In genomic region chr7:149422914-149423285, GRCh38 we compare ENCODE assay signal across 8 cellular contexts. TPM values are rescaled to one million over a fixed set of nuclear protein-coding genes. Genes with fewer than 3 reads are reported as not detected.
DNase-seq lines count a peak whose midpoint lies in the region; ATAC-seq and TF ChIP-seq lines count a peak whose summit lies in the region.

No MANE protein-coding gene starts in this region.

- peak overlapping the region; percentile 41; the same call in 1 of the 2 replicates for H3K4me2 ChIP-seq in OCI-LY7 (ENCODE audit: low read length)

- POLR2A ChIA-PET in OCI-LY7 (lab: Charles Lee), result no interaction called here

- H3K27ac ChIP-seq in OCI-LY7 (ENCODE audit: low read depth, low read length, poor library complexity, severe bottlenecking), result no peak overlapping the region
- no peak overlapping the region for H3K27ac ChIP-seq in muscle layer of duodenum (ENCODE audit: low read length)

- TF ChIP-seq CTCF in OCI-LY7 (conservative IDR thresholded peaks at IDR 0.05; ENCODE audit: low read length), result no peak
- no peak for TF ChIP-seq CTCF in choroid plexus epithelial cell (conservative IDR thresholded peaks at IDR 0.05; ENCODE audit: low read depth, low read length)

- H2AFZ ChIP-seq in OCI-LY7 (ENCODE audit: low read length), result 0 out of 2 replicates have a peak overlapping the region, but pooled peaks have one; percentile 57

- H3K4me1 ChIP-seq in OCI-LY7 (ENCODE audit: insufficient read depth, low read length, poor library complexity, severe bottlenecking), result peaks cover 5% of the 10 kb centered on the region
- H3K4me1 ChIP-seq in muscle layer of duodenum (ENCODE audit: control insufficient read depth in 1 of 2, insufficient read depth in 2 of 2, low read length in 2 of 2), result peaks cover 0 to 11% of the 10 kb centered on the region in 2 donors

- H3K9me3 ChIP-seq in OCI-LY7 (ENCODE audit: low read length) (no peaks in the 10 kb centered on the region), muscle layer of duodenum (ENCODE audit: control insufficient read depth in 1 of 2, low read length in 2 of 2) (no peaks in the 10 kb centered on the region)

- no peaks in the 10 kb centered on the region for H3K9me2 ChIP-seq in OCI-LY7 (ENCODE audit: insufficient read depth, low read length)

- BruUV-seq in OCI-LY7 (replicated peaks; lab: Mats Ljungman, UMichigan), result no TSS peak

- H3K27me3 ChIP-seq in muscle layer of duodenum (ENCODE audit: low read depth, low read length), result no peaks in the 10 kb centered on the region

- ATAC-seq in GM19043 (IDR thresholded peaks at IDR 0.05; ENCODE audit: low read depth, unreplicated experiment) (peak; percentile 11), HG03108 (IDR thresholded peaks at IDR 0.05; ENCODE audit: unreplicated experiment) (no peak), sciatic nerve (no peak)

- no peaks in the 10 kb centered on the region for H4K20me1 ChIP-seq in OCI-LY7 (ENCODE audit: insufficient read depth, low read length)

- CTCF ChIA-PET in OCI-LY7 (lab: Charles Lee; ENCODE audit: unreplicated experiment), result no interaction called here

- no peaks in the 10 kb centered on the region for H3K79me2 ChIP-seq in OCI-LY7 (ENCODE audit: insufficient read depth, low read depth, low read length)

- DNase-seq in OCI-LY7 (ENCODE audit: low spot score) (no peak), choroid plexus epithelial cell (ENCODE audit: low read depth) (no peak), anterior cingulate cortex (lab: John Stamatoyannopoulos, UW) (no peak), sciatic nerve (ENCODE audit: low spot score) (no peak)
- DNase-seq in stimulated activated naive CD4-positive, alpha-beta T cell treated with Interleukin-2 at 50 U/mL for 16 hours (lab: John Stamatoyannopoulos, UW), result no peak

- H3K36me3 ChIP-seq in OCI-LY7 (ENCODE audit: insufficient read depth, low read length) (no peaks in the 10 kb centered on the region), muscle layer of duodenum (ENCODE audit: control insufficient read depth in 1 of 2, insufficient read depth in 2 of 2, low read length in 2 of 2) (no peaks in the 10 kb centered on the region)

- H3K4me3 ChIP-seq in OCI-LY7 (ENCODE audit: low read depth, low read length, poor library complexity, severe bottlenecking) (no peak overlapping the region), choroid plexus epithelial cell (ENCODE audit: low read depth, low read length) (peak overlapping the region; percentile 59), muscle layer of duodenum (ENCODE audit: low read depth in 1 of 2, low read length in 2 of 2) (peak overlapping the region; percentile 50 to 63)

- intact Hi-C loops in OCI-LY7 (cut with micrococcal nuclease; ENCODE audit: unreplicated experiment), result loop anchor here (1.0 to 2.0 kb wide), 5 partner anchors 37 to 202 kb away; partner anchors contain the start of genes ZNF212 and ZNF746
- intact Hi-C loops in sciatic nerve (cut with DNase I), result no loop called here

RNA-seq across cellular contexts. Expression of gene ZNF777, which starts 38.0 kb away (rescaled TPM):
- total RNA-seq in OCI-LY7 (2014; rRNA removed; shearing (Covaris generic)), result 5.2 and 6.2 TPM in 2 replicates
- 9.5 and 10.4 TPM in 2 replicates for total RNA-seq in OCI-LY7 (2022)
- 10.3 TPM for total RNA-seq in sciatic nerve
